In genomic region chr19:10283301-10283733, GRCh38 we compare ENCODE assay signal across 20 cellular contexts. TPM values are rescaled to one million over a fixed set of nuclear protein-coding genes. Genes with fewer than 3 reads are reported as not detected.
A peak's percentile ranks its signal among the peaks of the same experiment; 100 is the strongest.
DNase-seq lines count a peak whose midpoint lies in the region; ATAC-seq, FAIRE-seq and TF ChIP-seq lines count a peak whose summit lies in the region.
"Had no signal": no experiment of that assay in that cellular context is flagged by ENCODE, and none has a peak within 500 bp of the region (broad histone marks: within the 10 kb centered on the region; RNA-seq: fewer than 3 reads in every experiment).

No MANE protein-coding gene starts in this region.

- CTCF ChIA-PET in IMR-90 (lab: Yijun Ruan, JAX), result interaction anchor here (0.5 to 0.7 kb wide), 2 partner anchors 97 to 138 kb away, joined by 3 to 4 read pairs; partner anchors contain the start of gene TYK2
- CTCF ChIA-PET in HepG2 (lab: Yijun Ruan, JAX; ENCODE audit: low intra/inter-chr PET ratio, low total read pairs), result no interaction called here

- TF ChIP-seq CTCF in IMR-90 (conservative IDR thresholded peaks at IDR 0.05; ENCODE audit: low read depth, low read length) (no peak), HepG2 (CRISPR knock-in tag; IDR thresholded peaks at IDR 0.05) (no peak), upper lobe of left lung (IDR thresholded peaks at IDR 0.05) (no peak), foreskin fibroblast (IDR thresholded peaks at IDR 0.05; ENCODE audit: low read depth, low read length) (no peak)

- no peak overlapping the region for H4K12ac ChIP-seq in trophoblast cell (ENCODE audit: low read depth, low read length)

- H3K27me3 ChIP-seq in IMR-90 (ENCODE audit: control insufficient read depth, insufficient read depth, low read length) (no peaks in the 10 kb centered on the region), HepG2 (ENCODE audit: control insufficient read depth in 1 of 2, insufficient read depth in 2 of 2, low read length in 2 of 2) (no peaks in the 10 kb centered on the region), upper lobe of left lung (no peaks in the 10 kb centered on the region), trophoblast cell (ENCODE audit: insufficient read depth, low read length) (peaks cover 15% of the 10 kb centered on the region)
- H3K27me3 ChIP-seq: SJCRH30 had no signal

- H3K9me3 ChIP-seq in IMR-90 (ENCODE audit: control insufficient read depth, insufficient read depth, low read length) (no peaks in the 10 kb centered on the region), HepG2 (ENCODE audit: low read length) (no peaks in the 10 kb centered on the region), upper lobe of left lung (no peaks in the 10 kb centered on the region), trophoblast cell (ENCODE audit: insufficient read depth, low read depth, low read length) (peaks cover 11% of the 10 kb centered on the region)
- H3K9me3 ChIP-seq: HAP-1, SJCRH30 had no signal

- 100% methylated on average over 1 of the region's 15 CpGs; no CpG with 5 or more reads in 1 of the 2 experiments for WGBS in IMR-90 (ENCODE audit: extremely low coverage in 2 of 2, insufficient read length in 1 of 2), 2 experiments
- 95% methylated on average over 10 of the region's 15 CpGs for WGBS in HepG2 (ENCODE audit: low lambda C conversion rate)
- 60 to 78% methylated on average over 13 to 14 of the region's 15 CpGs for WGBS in upper lobe of left lung, 2 donors
- no CpG with 5 or more reads among the region's 15 CpGs for WGBS in trophoblast cell (ENCODE audit: extremely low coverage, insufficient coverage, insufficient read length)

- H2AFZ ChIP-seq in IMR-90 (replicated peaks; ENCODE audit: low read length, poor library complexity) (no peak overlapping the region), HepG2 (ENCODE audit: low read length) (no peak overlapping the region), trophoblast cell (ENCODE audit: insufficient read depth, low read length, poor library complexity) (no peak overlapping the region)

- no peak overlapping the region for H3K18ac ChIP-seq in IMR-90 (ENCODE audit: low read depth, low read length)
- no peak overlapping the region for H3K18ac ChIP-seq in trophoblast cell (ENCODE audit: low read length)

- no peak overlapping the region for H4K5ac ChIP-seq in IMR-90 (ENCODE audit: low read depth, low read length)

- H4K20me1 ChIP-seq in IMR-90 (ENCODE audit: insufficient read depth, low read length) (no peaks in the 10 kb centered on the region), HepG2 (ENCODE audit: insufficient read depth, low read length) (peaks cover 9% of the 10 kb centered on the region; the same call in 1 of the 2 replicates)

- H4K8ac ChIP-seq in IMR-90 (ENCODE audit: low read depth in 2 of 2, low read length in 2 of 2), result no peak overlapping the region
- no peak overlapping the region for H4K8ac ChIP-seq in trophoblast cell (ENCODE audit: low read depth, low read length)

- in situ Hi-C loops in IMR-90 (cut with MboI; ENCODE audit: low sequenced_read_pairs) (no loop called here), HepG2 (cut with HindIII; ENCODE audit: extremely low pct_ligation_motif_present, low pct_unique_long_range_greater_than_20kb) (no loop called here)

- H2AK5ac ChIP-seq in IMR-90 (ENCODE audit: low read depth, low read length), result no peak overlapping the region
- H2AK5ac ChIP-seq in trophoblast cell (ENCODE audit: low read length), result no peak overlapping the region

- TF ChIP-seq EP300 in HepG2 (IDR thresholded peaks at IDR 0.05; ENCODE audit: low read depth in 2 of 2, low read length in 2 of 2), result no peak
- TF ChIP-seq EP300 in HepG2 (CRISPR knock-in tag; IDR thresholded peaks at IDR 0.05; ENCODE audit: borderline replicate concordance), result no peak
- TF ChIP-seq EP300 in upper lobe of left lung (IDR thresholded peaks at IDR 0.05), result peak in 1 of 4 donors; percentile 25

- H3K4me1 ChIP-seq in IMR-90 (ENCODE audit: control insufficient read depth, insufficient read depth, low read length) (peaks cover 9% of the 10 kb centered on the region), HepG2 (ENCODE audit: insufficient read depth, low read length) (peaks cover 34% of the 10 kb centered on the region), upper lobe of left lung (peaks cover 58 to 91% (median 80%) of the 10 kb centered on the region in 4 donors), trophoblast cell (ENCODE audit: control insufficient read depth in 1 of 2, insufficient read depth in 2 of 2, low read length in 2 of 2) (peaks cover 0 to 2% of the 10 kb centered on the region in 2 experiments)

- BruUV-seq in IMR-90 (replicated peaks; lab: Mats Ljungman, UMichigan) (no TSS peak), HepG2 (replicated peaks; lab: Mats Ljungman, UMichigan) (no TSS peak)

- H4K91ac ChIP-seq in IMR-90 (ENCODE audit: insufficient read depth, low read depth, low read length) (no peak overlapping the region), trophoblast cell (ENCODE audit: low read depth, low read length) (no peak overlapping the region)

- H3K36me3 ChIP-seq in IMR-90 (ENCODE audit: control insufficient read depth, insufficient read depth, low read length) (peaks cover 2% of the 10 kb centered on the region; the same call in 1 of the 2 replicates), HepG2 (replicated peaks in 1 of 2; ENCODE audit: control insufficient read depth in 1 of 2, insufficient read depth in 2 of 2, low read length in 2 of 2) (peaks cover 24 to 40% of the 10 kb centered on the region in 2 experiments), upper lobe of left lung (peaks cover 21 to 76% (median 60%) of the 10 kb centered on the region in 4 donors), trophoblast cell (ENCODE audit: control insufficient read depth in 1 of 2, insufficient read depth in 2 of 2, low read length in 2 of 2) (peaks cover 0 to 2% of the 10 kb centered on the region in 2 experiments)
- H3K36me3 ChIP-seq: HAP-1, SJCRH30 had no signal

- H3K27ac ChIP-seq in IMR-90 (ENCODE audit: insufficient read depth, low read length), result no peak overlapping the region
- H3K27ac ChIP-seq in HepG2 (ENCODE audit: extremely low read length, insufficient read depth, low read length), result no peak overlapping the region
- peak overlapping the region; percentile 74 to 77 (median 75) for H3K27ac ChIP-seq in upper lobe of left lung
- no peak overlapping the region for H3K27ac ChIP-seq in trophoblast cell (ENCODE audit: low read depth, low read length)
- H3K27ac ChIP-seq: HL-60, KMS-11, SJCRH30 had no signal

- H3K14ac ChIP-seq in IMR-90 (replicated peaks; ENCODE audit: low read depth, low read length) (no peak overlapping the region), trophoblast cell (ENCODE audit: low read length) (no peak overlapping the region)

- no peaks in the 10 kb centered on the region for H3K79me2 ChIP-seq in HepG2 (ENCODE audit: insufficient read depth, low read length)
- no peaks in the 10 kb centered on the region for H3K79me2 ChIP-seq in trophoblast cell (ENCODE audit: control insufficient read depth, insufficient read depth, low read length, poor library complexity)

- no peak overlapping the region for H2BK12ac ChIP-seq in trophoblast cell (ENCODE audit: low read length)

- DNase-seq in IMR-90 (no peak), SW480 (ENCODE audit: low spot score) (peak; percentile 70), HepG2 (ENCODE audit: low spot score) (no peak), upper lobe of left lung (peak; percentile 60 to 81), trophoblast cell (no peak), HCEC 1CT (no peak), foreskin fibroblast (no peak), GF-D8 (lab: John Stamatoyannopoulos, UW) (no peak)
- DNase-seq: CD8-positive, alpha-beta memory T cell; DMS 273 treated with DMSO at 0.1 percent for 48 hours; MM.1S; NCI-H1105 treated with DMSO at 0.1 percent for 48 hours; NCI-H187 treated with DMSO at 0.1 percent for 48 hours; NCI-H2171; NCI-H510A; SJCRH30; SW 1271 had no signal

- H2BK15ac ChIP-seq in IMR-90 (ENCODE audit: low read depth, low read length), result no peak overlapping the region

- peak overlapping the region; percentile 72 for H2AK9ac ChIP-seq in IMR-90 (replicated peaks; ENCODE audit: low read depth, low read length, poor library complexity)

- H2BK120ac ChIP-seq in IMR-90 (ENCODE audit: low read depth, low read length) (no peak overlapping the region), trophoblast cell (ENCODE audit: insufficient read depth, low read length, poor library complexity) (no peak overlapping the region)

- no peak overlapping the region for H3K4me3 ChIP-seq in IMR-90 (ENCODE audit: insufficient read depth, low read depth, low read length)
- no peak overlapping the region for H3K4me3 ChIP-seq in HepG2 (replicated peaks in 1 of 3; ENCODE audit: insufficient read depth in 1 of 3, low read depth in 2 of 3, low read length in 3 of 3)
- H3K4me3 ChIP-seq in upper lobe of left lung, result peak overlapping the region in 2 of 4 donors; percentile 16 to 34
- H3K4me3 ChIP-seq in trophoblast cell (ENCODE audit: low read depth, low read length), result no peak overlapping the region
- no peak overlapping the region for H3K4me3 ChIP-seq in foreskin fibroblast (ENCODE audit: low read depth in 1 of 2, low read length in 2 of 2)
- H3K4me3 ChIP-seq: HAP-1, SJCRH30 had no signal

- H3K4ac ChIP-seq in IMR-90 (ENCODE audit: low read depth, low read length) (no peak overlapping the region), trophoblast cell (ENCODE audit: low read depth, low read length) (no peak overlapping the region)

- TF ChIP-seq POLR2A in IMR-90 (IDR thresholded peaks at IDR 0.05; ENCODE audit: low read depth, low read length) (no peak), HepG2 (IDR thresholded peaks at IDR 0.05; ENCODE audit: insufficient read depth in 1 of 2, low read depth in 2 of 2, low read length in 2 of 2) (no peak), upper lobe of left lung (IDR thresholded peaks at IDR 0.05) (peak in 1 of 4 donors; percentile 46)

- H3K79me1 ChIP-seq in IMR-90 (ENCODE audit: low read depth in 1 of 2, low read length in 2 of 2), result no peaks in the 10 kb centered on the region
- H3K79me1 ChIP-seq in trophoblast cell (ENCODE audit: low read length), result no peaks in the 10 kb centered on the region

- intact Hi-C loops in IMR-90 (cut with micrococcal nuclease), result no loop called here
- intact Hi-C loops in HepG2 (cut with micrococcal nuclease; ENCODE audit: unreplicated experiment), result no loop called here

- dilution Hi-C loops in IMR-90 (cut with HindIII; ENCODE audit: low sequenced_read_pairs, unreplicated experiment), result no loop called here

- H3K56ac ChIP-seq in IMR-90 (ENCODE audit: extremely low read depth, insufficient read depth, low read length), result no peak overlapping the region

- no peak overlapping the region for H3K23ac ChIP-seq in IMR-90 (ENCODE audit: low read depth, low read length)
- no peak overlapping the region for H3K23ac ChIP-seq in trophoblast cell (ENCODE audit: low read length)

- TF ChIP-seq RAD21 in IMR-90 (IDR thresholded peaks at IDR 0.05; ENCODE audit: low read length) (no peak), HepG2 (CRISPR knock-in tag; IDR thresholded peaks at IDR 0.05) (no peak)

- H2BK20ac ChIP-seq in IMR-90 (ENCODE audit: low read depth, low read length), result no peak overlapping the region

- no peak overlapping the region for H3K9ac ChIP-seq in IMR-90 (ENCODE audit: low read depth, low read length)
- H3K9ac ChIP-seq in HepG2 (ENCODE audit: insufficient read depth, low read depth, low read length), result no peak overlapping the region
- no peak overlapping the region for H3K9ac ChIP-seq in trophoblast cell (ENCODE audit: low read length)
- H3K9ac ChIP-seq: KMS-11 had no signal

- no peak for FAIRE-seq in HepG2 (lab: Jason Lieb, UNC)

- H2BK5ac ChIP-seq in IMR-90 (ENCODE audit: low read depth, low read length, poor library complexity, severe bottlenecking) (no peak overlapping the region), trophoblast cell (ENCODE audit: low read depth, low read length, poor library complexity) (no peak overlapping the region)

- H3K4me2 ChIP-seq in IMR-90 (ENCODE audit: low read depth, low read length) (no peak overlapping the region), HepG2 (ENCODE audit: low read depth, low read length) (no peak overlapping the region), trophoblast cell (ENCODE audit: low read length) (no peak overlapping the region)
- H3K4me2 ChIP-seq: KMS-11 had no signal

- peaks cover 8% of the 10 kb centered on the region; the same call in 1 of the 2 replicates for H3K9me1 ChIP-seq in IMR-90 (ENCODE audit: insufficient read depth, low read length)

- no peak for ATAC-seq in IMR-90 (ENCODE audit: low read depth)
- ATAC-seq in HepG2, result no peak
- peak; percentile 3 to 60 for ATAC-seq in upper lobe of left lung (ENCODE audit: low FRiP score in 2 of 2)

- POLR2A ChIA-PET in IMR-90 (lab: Charles Lee; ENCODE audit: unreplicated experiment) (no interaction called here), HepG2 (lab: Yijun Ruan, JAX) (interaction anchor here (2.1 kb wide), 1 partner anchor 12 kb away, joined by 9 read pairs; the partner anchor contains the start of gene ICAM1)

RNA-seq across cellular contexts. Expression of gene ICAM4, which starts 3.4 kb away (rescaled TPM):
- total RNA-seq in IMR-90 (2012; rRNA removed) (2.3 and 2.5 TPM in 2 replicates), HepG2 (2016; rRNA removed; fragmentation: Illumina TruSeq; extraction: Trizol) (1.5 and 2.9 TPM in 2 replicates), upper lobe of left lung (10 to 100 TPM in 5 of 6 donors, 1 to 10 TPM in 1; 6.3 to 24.3 (median 12.0) TPM)
- polyA plus RNA-seq in IMR-90 (2012; rRNA removed) (4.0 TPM in 2 replicates), HepG2 (2011; rRNA removed) (3.1 and 4.0 TPM in 2 replicates)
- polyA plus RNA-seq in IMR-90 (2012; cell fraction: cytosol; rRNA removed), result 4.6 and 6.4 TPM in 2 replicates
- 1.1 and 1.2 TPM in 2 replicates for polyA plus RNA-seq in IMR-90 (2012; cell fraction: nucleus; rRNA removed; ENCODE audit: low replicate concordance)
- 1.1 and 1.9 TPM in 2 replicates for total RNA-seq in HepG2 (2016; cell fraction: cytosol; rRNA removed; fragmentation: Illumina TruSeq; extraction: Trizol; ENCODE audit: low read depth)
- total RNA-seq in HepG2 (2016; cell fraction: insoluble cytoplasmic fraction; rRNA removed; fragmentation: Illumina TruSeq; extraction: Trizol), result 1.0 and 3.0 TPM in 2 replicates
- total RNA-seq in HepG2 (2016; cell fraction: membrane; rRNA removed; fragmentation: Illumina TruSeq; extraction: Trizol), result 1.7 and 2.0 TPM in 2 replicates
- 1.6 and 2.6 TPM in 2 replicates for total RNA-seq in HepG2 (2016; cell fraction: nucleus; rRNA removed; fragmentation: Illumina TruSeq; extraction: Trizol)
- polyA plus RNA-seq in HepG2 (2011; cell fraction: cytosol; rRNA removed), result 3.1 and 6.6 TPM in 2 replicates
- 2.1 and 3.1 TPM in 2 replicates for polyA plus RNA-seq in HepG2 (2011; cell fraction: nucleus; rRNA removed)
- 2.3 and 2.5 TPM in 2 replicates for polyA plus RNA-seq in HepG2 (2012)
- polyA plus RNA-seq in HepG2 (2016; cell fraction: cytosol; fragmentation: Illumina TruSeq; extraction: Trizol; ENCODE audit: low read depth), result 1.4 and 1.9 TPM in 2 replicates
- 1.4 and 1.6 TPM in 2 replicates for polyA plus RNA-seq in HepG2 (2016; cell fraction: insoluble cytoplasmic fraction; fragmentation: Illumina TruSeq; extraction: Trizol; ENCODE audit: low read depth)
- 1.5 and 1.8 TPM in 2 replicates for polyA plus RNA-seq in HepG2 (2016; cell fraction: membrane; fragmentation: Illumina TruSeq; extraction: Trizol; ENCODE audit: low read depth)
- 3.3 and 3.9 TPM in 2 replicates for polyA plus RNA-seq in HepG2 (2016; cell fraction: nucleus; fragmentation: Illumina TruSeq; extraction: Trizol; ENCODE audit: insufficient read depth, low read depth)
- polyA minus RNA-seq in HepG2 (2011; rRNA and poly(A)+ RNA removed; ENCODE audit: low replicate concordance), result 0.09 and 3.3 TPM in 2 replicates
- polyA minus RNA-seq in HepG2 (2011; cell fraction: cytosol; rRNA and poly(A)+ RNA removed), result 1.6 and 2.0 TPM in 2 replicates
- polyA minus RNA-seq in HepG2 (2011; cell fraction: nucleus; rRNA and poly(A)+ RNA removed), result 1.7 and 2.4 TPM in 2 replicates
- polyA plus RNA-seq in trophoblast cell (2013), result 0.03 and 0.07 TPM in 2 replicates

RNA-seq across cellular contexts. Expression of gene ICAM5, which starts 6.4 kb away (rescaled TPM):
- total RNA-seq in IMR-90 (2012; rRNA removed), result 2.5 and 3.0 TPM in 2 replicates
- 23.9 and 26.5 TPM in 2 replicates for polyA plus RNA-seq in IMR-90 (2012; rRNA removed)
- polyA plus RNA-seq in IMR-90 (2012; cell fraction: cytosol; rRNA removed), result 13.1 and 22.4 TPM in 2 replicates
- polyA plus RNA-seq in IMR-90 (2012; cell fraction: nucleus; rRNA removed; ENCODE audit: low replicate concordance), result 107 and 283 TPM in 2 replicates
- total RNA-seq in HepG2 (2016; rRNA removed; fragmentation: Illumina TruSeq; extraction: Trizol), result 0.46 TPM in 1 of 2 replicates, not detected in the other
- 0.26 TPM in 1 of 2 replicates, not detected in the other for total RNA-seq in HepG2 (2016; cell fraction: cytosol; rRNA removed; fragmentation: Illumina TruSeq; extraction: Trizol; ENCODE audit: low read depth)
- total RNA-seq in HepG2 (2016; cell fraction: insoluble cytoplasmic fraction; rRNA removed; fragmentation: Illumina TruSeq; extraction: Trizol), result 0.22 and 0.35 TPM in 2 replicates
- total RNA-seq in HepG2 (2016; cell fraction: membrane; rRNA removed; fragmentation: Illumina TruSeq; extraction: Trizol), result 0.09 TPM in 1 of 2 replicates, not detected in the other
- 0.44 and 0.56 TPM in 2 replicates for total RNA-seq in HepG2 (2016; cell fraction: nucleus; rRNA removed; fragmentation: Illumina TruSeq; extraction: Trizol)
- 1.6 and 1.9 TPM in 2 replicates for polyA plus RNA-seq in HepG2 (2011; rRNA removed)
- polyA plus RNA-seq in HepG2 (2011; cell fraction: cytosol; rRNA removed), result 0.49 and 1.0 TPM in 2 replicates
- 29.1 and 52.4 TPM in 2 replicates for polyA plus RNA-seq in HepG2 (2011; cell fraction: nucleus; rRNA removed)
- polyA plus RNA-seq in HepG2 (2012), result 1.6 and 1.8 TPM in 2 replicates
- polyA plus RNA-seq in HepG2 (2016; cell fraction: cytosol; fragmentation: Illumina TruSeq; extraction: Trizol; ENCODE audit: low read depth), result not detected in 2 replicates
- 0.11 TPM in 1 of 2 replicates, not detected in the other for polyA plus RNA-seq in HepG2 (2016; cell fraction: insoluble cytoplasmic fraction; fragmentation: Illumina TruSeq; extraction: Trizol; ENCODE audit: low read depth)
- polyA plus RNA-seq in HepG2 (2016; cell fraction: membrane; fragmentation: Illumina TruSeq; extraction: Trizol; ENCODE audit: low read depth), result not detected in 2 replicates
- 1.4 and 2.3 TPM in 2 replicates for polyA plus RNA-seq in HepG2 (2016; cell fraction: nucleus; fragmentation: Illumina TruSeq; extraction: Trizol; ENCODE audit: insufficient read depth, low read depth)
- 1.5 and 4.0 TPM in 2 replicates for polyA minus RNA-seq in HepG2 (2011; rRNA and poly(A)+ RNA removed; ENCODE audit: low replicate concordance)
- 0.49 and 0.97 TPM in 2 replicates for polyA minus RNA-seq in HepG2 (2011; cell fraction: cytosol; rRNA and poly(A)+ RNA removed)
- 1.7 and 3.1 TPM in 2 replicates for polyA minus RNA-seq in HepG2 (2011; cell fraction: nucleus; rRNA and poly(A)+ RNA removed)
- 100 to 1,000 TPM in 1 of 6 donors, 10 to 100 TPM in 5; 19.5 to 102 (median 27.2) TPM for total RNA-seq in upper lobe of left lung
- 0.15 and 0.17 TPM in 2 replicates for polyA plus RNA-seq in trophoblast cell (2013)
- polyA plus RNA-seq: CD8-positive, alpha-beta memory T cell had no signal

RNA-seq across cellular contexts. Expression of gene ICAM1, which starts 12.4 kb away (rescaled TPM):
- total RNA-seq in IMR-90 (2012; rRNA removed) (6.9 and 10.6 TPM in 2 replicates), HepG2 (2016; rRNA removed; fragmentation: Illumina TruSeq; extraction: Trizol) (12.8 and 37.9 TPM in 2 replicates), upper lobe of left lung (100 to 1,000 TPM; 190 to 791 (median 356) TPM)
- polyA plus RNA-seq in IMR-90 (2012; rRNA removed) (18.3 and 19.1 TPM in 2 replicates), HepG2 (2011; rRNA removed) (98.4 and 153 TPM in 2 replicates)
- 11.0 and 21.7 TPM in 2 replicates for polyA plus RNA-seq in IMR-90 (2012; cell fraction: cytosol; rRNA removed)
- polyA plus RNA-seq in IMR-90 (2012; cell fraction: nucleus; rRNA removed; ENCODE audit: low replicate concordance), result 16.7 and 18.8 TPM in 2 replicates
- 2.8 and 3.4 TPM in 2 replicates for total RNA-seq in HepG2 (2016; cell fraction: cytosol; rRNA removed; fragmentation: Illumina TruSeq; extraction: Trizol; ENCODE audit: low read depth)
- total RNA-seq in HepG2 (2016; cell fraction: insoluble cytoplasmic fraction; rRNA removed; fragmentation: Illumina TruSeq; extraction: Trizol), result 11.2 and 38.7 TPM in 2 replicates
- total RNA-seq in HepG2 (2016; cell fraction: membrane; rRNA removed; fragmentation: Illumina TruSeq; extraction: Trizol), result 6.9 and 8.2 TPM in 2 replicates
- total RNA-seq in HepG2 (2016; cell fraction: nucleus; rRNA removed; fragmentation: Illumina TruSeq; extraction: Trizol), result 36.6 and 43.7 TPM in 2 replicates
- polyA plus RNA-seq in HepG2 (2011; cell fraction: cytosol; rRNA removed), result 88.6 and 125 TPM in 2 replicates
- polyA plus RNA-seq in HepG2 (2011; cell fraction: nucleus; rRNA removed), result 70.4 and 93.5 TPM in 2 replicates
- 31.4 and 71.9 TPM in 2 replicates for polyA plus RNA-seq in HepG2 (2012)
- 2.4 and 2.5 TPM in 2 replicates for polyA plus RNA-seq in HepG2 (2016; cell fraction: cytosol; fragmentation: Illumina TruSeq; extraction: Trizol; ENCODE audit: low read depth)
- 12.7 and 15.7 TPM in 2 replicates for polyA plus RNA-seq in HepG2 (2016; cell fraction: insoluble cytoplasmic fraction; fragmentation: Illumina TruSeq; extraction: Trizol; ENCODE audit: low read depth)
- 4.6 and 5.2 TPM in 2 replicates for polyA plus RNA-seq in HepG2 (2016; cell fraction: membrane; fragmentation: Illumina TruSeq; extraction: Trizol; ENCODE audit: low read depth)
- 75.8 and 77.2 TPM in 2 replicates for polyA plus RNA-seq in HepG2 (2016; cell fraction: nucleus; fragmentation: Illumina TruSeq; extraction: Trizol; ENCODE audit: insufficient read depth, low read depth)
- polyA minus RNA-seq in HepG2 (2011; rRNA and poly(A)+ RNA removed; ENCODE audit: low replicate concordance), result 19.2 and 165 TPM in 2 replicates
- polyA minus RNA-seq in HepG2 (2011; cell fraction: cytosol; rRNA and poly(A)+ RNA removed), result 97.0 and 140 TPM in 2 replicates
- polyA minus RNA-seq in HepG2 (2011; cell fraction: nucleus; rRNA and poly(A)+ RNA removed), result 31.8 and 54.1 TPM in 2 replicates
- polyA plus RNA-seq in trophoblast cell (2013), result 1.5 and 1.7 TPM in 2 replicates

RNA-seq across cellular contexts. Expression of gene ZGLP1, which starts 26.3 kb away (rescaled TPM):
- total RNA-seq in IMR-90 (2012; rRNA removed) (0.54 TPM in 1 of 2 replicates, not detected in the other), HepG2 (2016; rRNA removed; fragmentation: Illumina TruSeq; extraction: Trizol) (0.56 and 2.4 TPM in 2 replicates), upper lobe of left lung (10 to 100 TPM in 1 of 6 donors, 1 to 10 TPM in 5; 1.8 to 21.6 (median 5.4) TPM)
- polyA plus RNA-seq in IMR-90 (2012; rRNA removed) (3.1 and 4.1 TPM in 2 replicates), HepG2 (2011; rRNA removed) (3.0 and 4.7 TPM in 2 replicates)
- 1.4 and 1.5 TPM in 2 replicates for polyA plus RNA-seq in IMR-90 (2012; cell fraction: cytosol; rRNA removed)
- 15.5 and 25.2 TPM in 2 replicates for polyA plus RNA-seq in IMR-90 (2012; cell fraction: nucleus; rRNA removed; ENCODE audit: low replicate concordance)
- total RNA-seq in HepG2 (2016; cell fraction: cytosol; rRNA removed; fragmentation: Illumina TruSeq; extraction: Trizol; ENCODE audit: low read depth), result 1.5 and 2.6 TPM in 2 replicates
- total RNA-seq in HepG2 (2016; cell fraction: insoluble cytoplasmic fraction; rRNA removed; fragmentation: Illumina TruSeq; extraction: Trizol), result 0.52 and 2.8 TPM in 2 replicates
- total RNA-seq in HepG2 (2016; cell fraction: membrane; rRNA removed; fragmentation: Illumina TruSeq; extraction: Trizol), result 1.8 TPM in 2 replicates
- total RNA-seq in HepG2 (2016; cell fraction: nucleus; rRNA removed; fragmentation: Illumina TruSeq; extraction: Trizol), result 3.4 and 4.8 TPM in 2 replicates
- 0.46 and 1.3 TPM in 2 replicates for polyA plus RNA-seq in HepG2 (2011; cell fraction: cytosol; rRNA removed)
- polyA plus RNA-seq in HepG2 (2011; cell fraction: nucleus; rRNA removed), result 20.3 and 24.6 TPM in 2 replicates
- polyA plus RNA-seq in HepG2 (2012), result 2.1 and 3.9 TPM in 2 replicates
- polyA plus RNA-seq in HepG2 (2016; cell fraction: cytosol; fragmentation: Illumina TruSeq; extraction: Trizol; ENCODE audit: low read depth), result 1.4 and 1.9 TPM in 2 replicates
- polyA plus RNA-seq in HepG2 (2016; cell fraction: insoluble cytoplasmic fraction; fragmentation: Illumina TruSeq; extraction: Trizol; ENCODE audit: low read depth), result 0.72 and 0.99 TPM in 2 replicates
- 1.6 and 1.8 TPM in 2 replicates for polyA plus RNA-seq in HepG2 (2016; cell fraction: membrane; fragmentation: Illumina TruSeq; extraction: Trizol; ENCODE audit: low read depth)
- 17.4 and 18.0 TPM in 2 replicates for polyA plus RNA-seq in HepG2 (2016; cell fraction: nucleus; fragmentation: Illumina TruSeq; extraction: Trizol; ENCODE audit: insufficient read depth, low read depth)
- polyA minus RNA-seq in HepG2 (2011; rRNA and poly(A)+ RNA removed; ENCODE audit: low replicate concordance), result 0.18 and 0.28 TPM in 2 replicates
- not detected in 2 replicates for polyA minus RNA-seq in HepG2 (2011; cell fraction: cytosol; rRNA and poly(A)+ RNA removed)
- polyA minus RNA-seq in HepG2 (2011; cell fraction: nucleus; rRNA and poly(A)+ RNA removed), result 1.0 and 1.9 TPM in 2 replicates
- polyA plus RNA-seq in trophoblast cell (2013), result 1.8 and 1.9 TPM in 2 replicates

RNA-seq across cellular contexts. Expression of gene MRPL4, which starts 31.3 kb away (rescaled TPM):
- 32.8 and 36.4 TPM in 2 replicates for total RNA-seq in IMR-90 (2012; rRNA removed)
- 108 and 123 TPM in 2 replicates for polyA plus RNA-seq in IMR-90 (2012; rRNA removed)
- 136 and 153 TPM in 2 replicates for polyA plus RNA-seq in IMR-90 (2012; cell fraction: cytosol; rRNA removed)
- polyA plus RNA-seq in IMR-90 (2012; cell fraction: nucleus; rRNA removed; ENCODE audit: low replicate concordance), result 66.4 and 160 TPM in 2 replicates
- total RNA-seq in HepG2 (2016; rRNA removed; fragmentation: Illumina TruSeq; extraction: Trizol), result 36.7 and 40.6 TPM in 2 replicates
- total RNA-seq in HepG2 (2016; cell fraction: cytosol; rRNA removed; fragmentation: Illumina TruSeq; extraction: Trizol; ENCODE audit: low read depth), result 27.9 and 28.7 TPM in 2 replicates
- 31.8 and 42.1 TPM in 2 replicates for total RNA-seq in HepG2 (2016; cell fraction: insoluble cytoplasmic fraction; rRNA removed; fragmentation: Illumina TruSeq; extraction: Trizol)
- 31.0 and 33.7 TPM in 2 replicates for total RNA-seq in HepG2 (2016; cell fraction: membrane; rRNA removed; fragmentation: Illumina TruSeq; extraction: Trizol)
- 19.4 and 26.7 TPM in 2 replicates for total RNA-seq in HepG2 (2016; cell fraction: nucleus; rRNA removed; fragmentation: Illumina TruSeq; extraction: Trizol)
- 42.5 and 45.4 TPM in 2 replicates for polyA plus RNA-seq in HepG2 (2011; rRNA removed)
- 43.4 and 60.6 TPM in 2 replicates for polyA plus RNA-seq in HepG2 (2011; cell fraction: cytosol; rRNA removed)
- polyA plus RNA-seq in HepG2 (2011; cell fraction: nucleus; rRNA removed), result 90.6 and 101 TPM in 2 replicates
- polyA plus RNA-seq in HepG2 (2012), result 32.0 and 46.2 TPM in 2 replicates
- polyA plus RNA-seq in HepG2 (2016; cell fraction: cytosol; fragmentation: Illumina TruSeq; extraction: Trizol; ENCODE audit: low read depth), result 69.8 and 81.5 TPM in 2 replicates
- 76.0 and 88.0 TPM in 2 replicates for polyA plus RNA-seq in HepG2 (2016; cell fraction: insoluble cytoplasmic fraction; fragmentation: Illumina TruSeq; extraction: Trizol; ENCODE audit: low read depth)
- 72.3 and 74.6 TPM in 2 replicates for polyA plus RNA-seq in HepG2 (2016; cell fraction: membrane; fragmentation: Illumina TruSeq; extraction: Trizol; ENCODE audit: low read depth)
- 80.4 and 81.9 TPM in 2 replicates for polyA plus RNA-seq in HepG2 (2016; cell fraction: nucleus; fragmentation: Illumina TruSeq; extraction: Trizol; ENCODE audit: insufficient read depth, low read depth)
- polyA minus RNA-seq in HepG2 (2011; rRNA and poly(A)+ RNA removed; ENCODE audit: low replicate concordance), result 34.7 and 41.5 TPM in 2 replicates
- 14.2 and 20.8 TPM in 2 replicates for polyA minus RNA-seq in HepG2 (2011; cell fraction: cytosol; rRNA and poly(A)+ RNA removed)
- polyA minus RNA-seq in HepG2 (2011; cell fraction: nucleus; rRNA and poly(A)+ RNA removed), result 15.0 and 15.5 TPM in 2 replicates
- 10 to 100 TPM; 23.0 to 70.8 (median 45.0) TPM for total RNA-seq in upper lobe of left lung
- 36.6 and 36.8 TPM in 2 replicates for polyA plus RNA-seq in trophoblast cell (2013)

Comparison
In these comparisons a context has a peak if more than half of its experiments do, and no peak if none do; other contexts are left out.
1. ATAC-seq: peak in upper lobe of left lung (2 of 2); none in IMR-90 (single experiment) and HepG2 (single experiment).
2. DNase-seq: peak in SW480 (single experiment) and upper lobe of left lung (2 of 2); none in IMR-90 (single experiment), HepG2 (single experiment), trophoblast cell (0 of 2), HCEC 1CT (single experiment), foreskin fibroblast (0 of 2) and GF-D8 (single experiment).
3. H3K27ac ChIP-seq: peak in upper lobe of left lung (4 of 4); none in IMR-90 (single experiment), HepG2 (single experiment) and trophoblast cell (single experiment).